In genomic region chr22:37559521-37559900, GRCh38 we compare ENCODE assay signal across 11 cellular contexts. TPM values are rescaled to one million over a fixed set of nuclear protein-coding genes. Genes with fewer than 3 reads are reported as not detected.
DNase-seq lines count a peak whose midpoint lies in the region; ATAC-seq and TF ChIP-seq lines count a peak whose summit lies in the region.
"Had no signal": no experiment of that assay in that cellular context is flagged by ENCODE, and none has a peak within 500 bp of the region (broad histone marks: within the 10 kb centered on the region; RNA-seq: fewer than 3 reads in every experiment).

No MANE protein-coding gene starts in this region.

- no peaks in the 10 kb centered on the region for H3K36me3 Mint-ChIP-seq in endothelial cell (ENCODE audit: low read depth, unreplicated experiment)
- H3K36me3 Mint-ChIP-seq in naive thymus-derived CD8-positive, alpha-beta T cell = no peaks in the 10 kb centered on the region

- peak overlapping the region; percentile 82 for H3K4me3 Mint-ChIP-seq in endothelial cell (ENCODE audit: unreplicated experiment)
- H3K4me3 Mint-ChIP-seq in naive thymus-derived CD8-positive, alpha-beta T cell = peak overlapping the region in 9 of 10 donors; percentile 36 to 66 (median 52)

- peak overlapping the region; percentile 74 for H3K27ac Mint-ChIP-seq in endothelial cell (ENCODE audit: unreplicated experiment)
- peak overlapping the region in 1 of 10 donors; percentile 46 for H3K27ac Mint-ChIP-seq in naive thymus-derived CD8-positive, alpha-beta T cell

- ATAC-seq in heart left ventricle = no peak
- no peak for ATAC-seq in left ventricle myocardium superior
- no peak for ATAC-seq in naive thymus-derived CD8-positive, alpha-beta T cell
- ATAC-seq in upper lobe of left lung (ENCODE audit: low FRiP score in 2 of 2) = no peak
- no peak for ATAC-seq in HG03280 (IDR thresholded peaks at IDR 0.05; ENCODE audit: unreplicated experiment)

- H3K4me1 Mint-ChIP-seq in endothelial cell (ENCODE audit: unreplicated experiment) = peaks cover 37% of the 10 kb centered on the region
- peaks cover 9 to 25% (median 20%) of the 10 kb centered on the region in 4 donors for H3K4me1 Mint-ChIP-seq in naive thymus-derived CD8-positive, alpha-beta T cell

- TF ChIP-seq POLR2A in heart left ventricle (IDR thresholded peaks at IDR 0.05) (no peak), upper lobe of left lung (IDR thresholded peaks at IDR 0.05) (no peak)

- TF ChIP-seq CTCF in heart left ventricle (IDR thresholded peaks at IDR 0.05) (no peak), endothelial cell (IDR thresholded peaks at IDR 0.05; ENCODE audit: unreplicated experiment) (no peak), upper lobe of left lung (IDR thresholded peaks at IDR 0.05) (no peak)

- TF ChIP-seq EP300 in upper lobe of left lung (IDR thresholded peaks at IDR 0.05) = no peak

- H3K9me3 ChIP-seq in heart left ventricle (no peaks in the 10 kb centered on the region), upper lobe of left lung (no peaks in the 10 kb centered on the region)
- H3K9me3 ChIP-seq: BLaER1 had no signal

- 56 to 78% (median 64%) methylated on average over 5 to 6 of the region's 6 CpGs for WGBS in heart left ventricle, 4 donors
- 45 to 52% methylated on average over 2 to 6 of the region's 6 CpGs for WGBS in upper lobe of left lung, 2 donors

- DNase-seq in heart left ventricle = no peak
- no peak for DNase-seq in left ventricle myocardium superior
- no peak for DNase-seq in endothelial cell (ENCODE audit: low spot score)
- DNase-seq in naive thymus-derived CD8-positive, alpha-beta T cell = no peak
- no peak for DNase-seq in upper lobe of left lung
- DNase-seq in UCSD-AML1 (lab: John Stamatoyannopoulos, UW; ENCODE audit: unreplicated experiment) = no peak
- no peak for DNase-seq in activated CD4-positive, alpha-beta T cell treated with anti-CD3 and anti-CD28 coated beads for 48 hours
- DNase-seq: NCI-H2107; stimulated activated CD8-positive, alpha-beta memory T cell treated with anti-CD3 and anti-CD28 coated beads, Interleukin-4, amount 100 ng/mL, for 48 hours had no signal

- H3K4me1 ChIP-seq in heart left ventricle = peaks cover 16 to 75% (median 55%) of the 10 kb centered on the region in 12 donors
- H3K4me1 ChIP-seq in upper lobe of left lung = peaks cover 51 to 64% (median 58%) of the 10 kb centered on the region in 4 donors

- peaks cover 0 to 9% (median 0%) of the 10 kb centered on the region in 9 donors for H3K36me3 ChIP-seq in heart left ventricle
- H3K36me3 ChIP-seq in upper lobe of left lung = no peaks in the 10 kb centered on the region
- H3K36me3 ChIP-seq: BLaER1 had no signal

- H3K27me3 ChIP-seq in heart left ventricle (peaks cover 0 to 30% (median 0%) of the 10 kb centered on the region in 9 donors), upper lobe of left lung (peaks cover 0 to 15% (median 2%) of the 10 kb centered on the region in 4 donors)

- POLR2A ChIA-PET in naive thymus-derived CD8-positive, alpha-beta T cell (lab: Charles Lee) = no interaction called here

- H3K27me3 Mint-ChIP-seq in endothelial cell (ENCODE audit: unreplicated experiment) = peaks cover 5% of the 10 kb centered on the region
- peaks cover 16 to 48% (median 36%) of the 10 kb centered on the region in 5 donors for H3K27me3 Mint-ChIP-seq in naive thymus-derived CD8-positive, alpha-beta T cell

- H3K9me3 Mint-ChIP-seq in endothelial cell (ENCODE audit: unreplicated experiment) = no peaks in the 10 kb centered on the region
- H3K9me3 Mint-ChIP-seq in naive thymus-derived CD8-positive, alpha-beta T cell = peaks cover 0 to 2% (median 0%) of the 10 kb centered on the region in 9 donors

- H3K4me3 ChIP-seq in heart left ventricle (peak overlapping the region; percentile 29 to 93 (median 66)), upper lobe of left lung (peak overlapping the region in 3 of 4 donors; percentile 69 to 87 (median 82))
- H3K4me3 ChIP-seq: BLaER1 had no signal

- intact Hi-C loops in heart left ventricle (cut with DNase I) (no loop called here), left ventricle myocardium superior (cut with micrococcal nuclease) (no loop called here)

- H3K27ac ChIP-seq in heart left ventricle (peak overlapping the region; percentile 90 to 100 (median 97)), upper lobe of left lung (peak overlapping the region; percentile 97 to 99 (median 99))
- H3K27ac ChIP-seq: BLaER1 had no signal

RNA-seq across cellular contexts. Expression of gene CDC42EP1, which starts 0.8 kb away (rescaled TPM):
- 10 to 100 TPM; 11.9 to 34.9 (median 23.8) TPM for total RNA-seq in heart left ventricle
- polyA plus RNA-seq in heart left ventricle = 10 to 100 TPM; 10.4 to 17.7 TPM
- total RNA-seq in left ventricle myocardium superior = 14.6 TPM
- 51.2 TPM for total RNA-seq in endothelial cell (ENCODE audit: unreplicated experiment)
- not detected for total RNA-seq in naive thymus-derived CD8-positive, alpha-beta T cell
- not detected for polyA plus RNA-seq in naive thymus-derived CD8-positive, alpha-beta T cell
- 10 to 100 TPM; 38.8 to 81.7 (median 67.5) TPM for total RNA-seq in upper lobe of left lung

RNA-seq across cellular contexts. Expression of gene LGALS2, which starts 20.4 kb away (rescaled TPM):
- 10 to 100 TPM in 1 of 9 donors, 1 to 10 TPM in 1, not detected in 7; 5.3 to 10.3 TPM for total RNA-seq in heart left ventricle
- polyA plus RNA-seq in heart left ventricle = under 1 TPM in 1 of 2 donors, not detected in 1; 0.17 TPM
- total RNA-seq in left ventricle myocardium superior = not detected
- total RNA-seq in endothelial cell (ENCODE audit: unreplicated experiment) = not detected
- total RNA-seq in naive thymus-derived CD8-positive, alpha-beta T cell = not detected
- polyA plus RNA-seq in naive thymus-derived CD8-positive, alpha-beta T cell = not detected
- 1 to 10 TPM in 3 of 6 donors, not detected in 3; 1.4 to 4.2 (median 2.0) TPM for total RNA-seq in upper lobe of left lung

RNA-seq across cellular contexts. Expression of gene CARD10, which starts 40.3 kb away (rescaled TPM):
- total RNA-seq in heart left ventricle (10 to 100 TPM in 3 of 9 donors, 1 to 10 TPM in 6; 5.2 to 12.6 (median 8.1) TPM), left ventricle myocardium superior (10.0 TPM), endothelial cell (ENCODE audit: unreplicated experiment) (26.0 TPM), upper lobe of left lung (10 to 100 TPM in 4 of 6 donors, 1 to 10 TPM in 2; 6.2 to 19.8 (median 13.6) TPM)
- polyA plus RNA-seq in heart left ventricle = 10 to 100 TPM in 1 of 2 donors, 1 to 10 TPM in 1; 7.8 to 13.9 TPM
- total RNA-seq in naive thymus-derived CD8-positive, alpha-beta T cell = 1 to 10 TPM; 1.2 to 1.4 TPM
- under 1 TPM in 1 of 3 donors, not detected in 2; 0.22 TPM for polyA plus RNA-seq in naive thymus-derived CD8-positive, alpha-beta T cell

RNA-seq across cellular contexts. Expression of gene GGA1, which starts 49.1 kb away (rescaled TPM):
- 10 to 100 TPM; 22.7 to 45.7 (median 27.4) TPM for total RNA-seq in heart left ventricle
- polyA plus RNA-seq in heart left ventricle = 10 to 100 TPM; 27.4 to 39.4 TPM
- total RNA-seq in left ventricle myocardium superior = 28.5 TPM
- 63.6 TPM for total RNA-seq in endothelial cell (ENCODE audit: unreplicated experiment)
- 100 to 1,000 TPM; 103 to 110 TPM for total RNA-seq in naive thymus-derived CD8-positive, alpha-beta T cell
- polyA plus RNA-seq in naive thymus-derived CD8-positive, alpha-beta T cell = 10 to 100 TPM; 20.3 to 24.5 (median 22.6) TPM
- 100 to 1,000 TPM in 2 of 6 donors, 10 to 100 TPM in 4; 52.4 to 226 (median 68.3) TPM for total RNA-seq in upper lobe of left lung

Comparison
In these comparisons a context has a peak if more than half of its experiments do, and no peak if none do; other contexts are left out.
1. RNA of gene CDC42EP1, which starts 0.8 kb away (total RNA-seq): 38.8 to 81.7 TPM in upper lobe of left lung, 51.2 TPM in endothelial cell (single experiment), 11.9 to 34.9 TPM in heart left ventricle and 14.6 TPM in left ventricle myocardium superior (single experiment); not detected in naive thymus-derived CD8-positive, alpha-beta T cell; every median in the first group is over 10 times any median in the second.